Comparison of ENCODE assay signal across 8 cellular contexts in the genomic region with DNA sequence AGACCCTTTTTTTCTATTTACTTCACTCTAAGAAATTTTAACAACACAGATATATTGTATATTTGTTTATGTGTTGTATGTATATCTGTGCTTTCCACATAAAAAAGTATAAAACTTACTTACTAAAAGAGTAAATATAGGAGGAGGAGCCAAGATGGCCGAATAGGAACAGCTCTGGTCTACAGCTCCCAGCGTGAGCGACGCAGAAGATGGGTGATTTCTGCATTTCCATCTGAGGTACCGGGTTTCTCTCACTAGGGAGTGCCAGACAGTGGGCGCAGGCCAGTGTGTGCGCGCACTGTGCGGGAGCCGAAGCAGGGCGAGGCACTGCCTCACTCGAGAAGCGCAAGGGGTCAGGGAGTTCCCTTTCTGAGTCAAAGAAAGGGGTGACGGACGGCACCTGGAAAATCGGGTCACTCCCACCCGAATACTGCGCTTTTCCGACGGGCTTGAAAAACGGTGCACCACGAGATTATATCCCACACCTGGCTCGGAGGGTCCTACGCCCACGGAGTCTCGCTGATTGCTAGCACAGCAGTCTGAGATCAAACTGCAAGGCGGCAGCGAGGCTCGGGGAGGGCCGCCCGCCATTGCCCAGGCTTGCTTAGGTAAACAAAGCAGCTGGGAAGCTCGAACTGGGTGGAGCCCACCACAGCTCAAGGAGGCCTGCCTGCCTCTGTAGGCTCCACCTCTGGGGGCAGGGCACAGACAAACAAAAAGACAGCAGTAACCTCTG.
A peak's percentile ranks its signal among the peaks of the same experiment; 100 is the strongest.
DNase-seq lines count a peak whose midpoint lies in the region; ATAC-seq and TF ChIP-seq lines count a peak whose summit lies in the region.
"Not testable (repeated sequence)": the region's sequence is repeated elsewhere in the genome, so short reads cannot be mapped to it uniquely, and the experiment has no call there.

No MANE protein-coding gene starts in this region.

- not testable (repeated sequence) for H3K9me3 ChIP-seq in CD8-positive, alpha-beta T cell (ENCODE audit: low read length); HEK293 (ENCODE audit: control insufficient read depth, insufficient read depth, low read depth, low read length); NT2/D1 (ENCODE audit: insufficient read depth, low read length); iPS DF 6.9 (ENCODE audit: control insufficient read depth, insufficient read depth, low read length); trophoblast cell (ENCODE audit: insufficient read depth, low read depth, low read length)

- H3K4me3 ChIP-seq in CD8-positive, alpha-beta T cell (ENCODE audit: low read depth, low read length); HEK293 (ENCODE audit: low read depth, low read length): not testable (repeated sequence)
- peak overlapping the region; percentile 25 for H3K4me3 ChIP-seq in NT2/D1 (ENCODE audit: insufficient read length, low read depth)
- H3K4me3 ChIP-seq in iPS DF 6.9 (ENCODE audit: low read length): peak overlapping the region; percentile 59; the same call in 1 of the 2 replicates
- peak overlapping the region; percentile 61 for H3K4me3 ChIP-seq in trophoblast cell (ENCODE audit: low read depth, low read length)

- H3K4me3 Mint-ChIP-seq in CD8-positive, alpha-beta T cell: peak overlapping the region; percentile 3
- peak overlapping the region; percentile 28 for H3K4me3 Mint-ChIP-seq in activated CD4-positive, alpha-beta T cell treated with anti-CD3 and anti-CD28 coated beads, Interleukin-2, amount 10 ng/mL, durations not matched to agents 24 days and 14 days
- peak overlapping the region; percentile 86 for H3K4me3 Mint-ChIP-seq in endothelial cell (ENCODE audit: unreplicated experiment)
- H3K4me3 Mint-ChIP-seq in mesothelial cell of epicardium: peak overlapping the region; percentile 82

- H3K4ac ChIP-seq in trophoblast cell (ENCODE audit: low read depth, low read length): not testable (repeated sequence)

- WGBS in iPS DF 6.9 (ENCODE audit: insufficient coverage, insufficient read length): no CpG with 5 or more reads among the region's 32 CpGs
- no CpG with 5 or more reads among the region's 32 CpGs for WGBS in trophoblast cell (ENCODE audit: extremely low coverage, insufficient coverage, insufficient read length)

- H3K14ac ChIP-seq in trophoblast cell (ENCODE audit: low read length): not testable (repeated sequence)

- H3K27me3 ChIP-seq in CD8-positive, alpha-beta T cell (ENCODE audit: insufficient read depth, low read length); NT2/D1 (ENCODE audit: insufficient read depth, insufficient read length); iPS DF 6.9 (ENCODE audit: control insufficient read depth, insufficient read depth, low read length); trophoblast cell (ENCODE audit: insufficient read depth, low read length): not testable (repeated sequence)

- H4K8ac ChIP-seq in trophoblast cell (ENCODE audit: low read depth, low read length): peak overlapping the region; percentile 54

- not testable (repeated sequence) for H3K27ac Mint-ChIP-seq in CD8-positive, alpha-beta T cell; activated CD4-positive, alpha-beta T cell treated with anti-CD3 and anti-CD28 coated beads, Interleukin-2, amount 10 ng/mL, durations not matched to agents 24 days and 14 days
- peak overlapping the region; percentile 53 for H3K27ac Mint-ChIP-seq in endothelial cell (ENCODE audit: unreplicated experiment)
- peak overlapping the region; percentile 93 for H3K27ac Mint-ChIP-seq in mesothelial cell of epicardium

- H2BK5ac ChIP-seq in trophoblast cell (ENCODE audit: low read depth, low read length, poor library complexity): not testable (repeated sequence)

- not testable (repeated sequence) for H3K36me3 Mint-ChIP-seq in CD8-positive, alpha-beta T cell; activated CD4-positive, alpha-beta T cell treated with anti-CD3 and anti-CD28 coated beads, Interleukin-2, amount 10 ng/mL, durations not matched to agents 24 days and 14 days (ENCODE audit: low read depth); endothelial cell (ENCODE audit: low read depth, unreplicated experiment)
- H3K36me3 Mint-ChIP-seq in mesothelial cell of epicardium: peaks cover 14% of the 10 kb centered on the region

- peaks cover 12% of the 10 kb centered on the region for H3K27me3 Mint-ChIP-seq in CD8-positive, alpha-beta T cell (ENCODE audit: low read depth)
- H3K27me3 Mint-ChIP-seq in activated CD4-positive, alpha-beta T cell treated with anti-CD3 and anti-CD28 coated beads, Interleukin-2, amount 10 ng/mL, durations not matched to agents 24 days and 14 days; endothelial cell (ENCODE audit: unreplicated experiment); mesothelial cell of epicardium (ENCODE audit: low read depth): not testable (repeated sequence)

- peak overlapping the region; percentile 32 for H3K9ac ChIP-seq in NT2/D1 (ENCODE audit: insufficient read length, low read depth)
- H3K9ac ChIP-seq in trophoblast cell (ENCODE audit: low read length): not testable (repeated sequence)

- not testable (repeated sequence) for TF ChIP-seq CTCF in CD8-positive, alpha-beta T cell (IDR thresholded peaks at IDR 0.05); HEK293 (tag by site-specific recombination; IDR thresholded peaks at IDR 0.05); endothelial cell (IDR thresholded peaks at IDR 0.05; ENCODE audit: unreplicated experiment); mesothelial cell of epicardium (IDR thresholded peaks at IDR 0.05; ENCODE audit: unreplicated experiment)

- H3K18ac ChIP-seq in trophoblast cell (ENCODE audit: low read length): not testable (repeated sequence)

- H3K4me2 ChIP-seq in trophoblast cell (ENCODE audit: low read length): not testable (repeated sequence)

- not testable (repeated sequence) for H2AK5ac ChIP-seq in trophoblast cell (ENCODE audit: low read length)

- DNase-seq in CD8-positive, alpha-beta T cell; NT2/D1 (ENCODE audit: low read depth, low spot score); activated CD4-positive, alpha-beta T cell treated with anti-CD3 and anti-CD28 coated beads, Interleukin-2, amount 10 ng/mL, durations not matched to agents 24 days and 14 days; iPS DF 6.9 (ENCODE audit: low read depth, low spot score): not testable (repeated sequence)
- DNase-seq in endothelial cell (ENCODE audit: low spot score) (peak; percentile 6), mesothelial cell of epicardium (ENCODE audit: low spot score in 2 of 2, unreplicated experiment in 2 of 2) (peak in 1 of 2 experiments; percentile 53), trophoblast cell (peak in 1 of 2 donors; percentile 27)

- H3K36me3 ChIP-seq in CD8-positive, alpha-beta T cell (ENCODE audit: insufficient read depth, low read length); HEK293 (ENCODE audit: control insufficient read depth in 2 of 2, insufficient read depth in 1 of 2, low read length in 2 of 2); NT2/D1 (ENCODE audit: insufficient read depth, insufficient read length, low read length); iPS DF 6.9 (ENCODE audit: control insufficient read depth, insufficient read depth, low read length); trophoblast cell (ENCODE audit: control insufficient read depth in 1 of 2, insufficient read depth in 2 of 2, low read length in 2 of 2): not testable (repeated sequence)

- POLR2A ChIA-PET in CD8-positive, alpha-beta T cell (lab: Charles Lee); HEK293 (lab: Yijun Ruan, JAX): not testable (repeated sequence)

- H3K79me2 ChIP-seq in trophoblast cell (ENCODE audit: control insufficient read depth, insufficient read depth, low read length, poor library complexity): not testable (repeated sequence)

- not testable (repeated sequence) for H3K9me3 Mint-ChIP-seq in CD8-positive, alpha-beta T cell; endothelial cell (ENCODE audit: unreplicated experiment)
- peaks cover 17% of the 10 kb centered on the region for H3K9me3 Mint-ChIP-seq in activated CD4-positive, alpha-beta T cell treated with anti-CD3 and anti-CD28 coated beads, Interleukin-2, amount 10 ng/mL, durations not matched to agents 24 days and 14 days
- H3K9me3 Mint-ChIP-seq in mesothelial cell of epicardium: peaks cover 37% of the 10 kb centered on the region

- H3K23ac ChIP-seq in trophoblast cell (ENCODE audit: low read length): not testable (repeated sequence)

- H2BK12ac ChIP-seq in trophoblast cell (ENCODE audit: low read length): not testable (repeated sequence)

- H4K91ac ChIP-seq in trophoblast cell (ENCODE audit: low read depth, low read length): not testable (repeated sequence)

- not testable (repeated sequence) for H4K12ac ChIP-seq in trophoblast cell (ENCODE audit: low read depth, low read length)

- not testable (repeated sequence) for H3K79me1 ChIP-seq in trophoblast cell (ENCODE audit: low read length)

- not testable (repeated sequence) for H3K4me1 ChIP-seq in CD8-positive, alpha-beta T cell (ENCODE audit: insufficient read depth, low read length); HEK293 (ENCODE audit: control insufficient read depth, insufficient read depth, low read length); NT2/D1 (ENCODE audit: insufficient read depth, insufficient read length); iPS DF 6.9 (ENCODE audit: control insufficient read depth, insufficient read depth, low read length); trophoblast cell (ENCODE audit: control insufficient read depth in 1 of 2, insufficient read depth in 2 of 2, low read length in 2 of 2)

- intact Hi-C loops in CD8-positive, alpha-beta T cell (cut with DNase I, micrococcal nuclease); activated CD4-positive, alpha-beta T cell treated with anti-CD3 and anti-CD28 coated beads, Interleukin-2, amount 10 ng/mL, durations not matched to agents 24 days and 14 days (cut with micrococcal nuclease): not testable (repeated sequence)

- H3K4me1 Mint-ChIP-seq in CD8-positive, alpha-beta T cell (ENCODE audit: low read depth); activated CD4-positive, alpha-beta T cell treated with anti-CD3 and anti-CD28 coated beads, Interleukin-2, amount 10 ng/mL, durations not matched to agents 24 days and 14 days; endothelial cell (ENCODE audit: unreplicated experiment); mesothelial cell of epicardium: not testable (repeated sequence)

- CTCF ChIA-PET in CD8-positive, alpha-beta T cell (lab: Charles Lee); HEK293 (lab: Yijun Ruan, JAX): not testable (repeated sequence)

- not testable (repeated sequence) for H3K27ac ChIP-seq in CD8-positive, alpha-beta T cell (ENCODE audit: low read depth, low read length); HEK293 (ENCODE audit: extremely low read depth, low read depth, low read length); iPS DF 6.9 (ENCODE audit: low read length)
- peak overlapping the region; percentile 17 for H3K27ac ChIP-seq in trophoblast cell (ENCODE audit: low read depth, low read length)

- ATAC-seq in CD8-positive, alpha-beta T cell: not testable (repeated sequence)

- not testable (repeated sequence) for H2BK120ac ChIP-seq in trophoblast cell (ENCODE audit: insufficient read depth, low read length, poor library complexity)

- not testable (repeated sequence) for H2AFZ ChIP-seq in trophoblast cell (ENCODE audit: insufficient read depth, low read length, poor library complexity)

Comparison
In these comparisons a context has a peak if more than half of its experiments do, and no peak if none do; other contexts are left out.
1. H3K4me3 Mint-ChIP-seq: peak in every context shown above with its lines; median percentile 86 in endothelial cell; 82 in mesothelial cell of epicardium; 28 in activated CD4-positive, alpha-beta T cell treated with anti-CD3 and anti-CD28 coated beads, Interleukin-2, amount 10 ng/mL, durations not matched to agents 24 days and 14 days; 3 in CD8-positive, alpha-beta T cell.